Comparison of ENCODE assay signal across 18 cellular contexts in genomic region chr1:54400321-54400720, GRCh38. TPM values are rescaled to one million over a fixed set of nuclear protein-coding genes. Genes with fewer than 3 reads are reported as not detected.
A peak's percentile ranks its signal among the peaks of the same experiment; 100 is the strongest.
DNase-seq lines count a peak whose midpoint lies in the region; ATAC-seq and TF ChIP-seq lines count a peak whose summit lies in the region.
"Had no signal": no experiment of that assay in that cellular context is flagged by ENCODE, and none has a peak within 500 bp of the region (broad histone marks: within the 10 kb centered on the region; RNA-seq: fewer than 3 reads in every experiment).

No MANE protein-coding gene starts in this region.

- H3K9me2 ChIP-seq in Loucy (replicated peaks; ENCODE audit: low read depth, low read length) = no peaks in the 10 kb centered on the region

- no peak for TF ChIP-seq CTCF in CD4-positive, alpha-beta T cell (IDR thresholded peaks at IDR 0.05)
- TF ChIP-seq CTCF in DND-41 (IDR thresholded peaks at IDR 0.05; ENCODE audit: borderline replicate concordance, extremely low read depth, low read length, poor library complexity, severe bottlenecking) = no peak
- TF ChIP-seq CTCF in Loucy (conservative IDR thresholded peaks at IDR 0.05; ENCODE audit: low read length) = no peak
- no peak for TF ChIP-seq CTCF in RWPE1 (conservative IDR thresholded peaks at IDR 0.05; ENCODE audit: low read depth)

- H3K4me3 ChIP-seq in DND-41 (ENCODE audit: low read depth in 1 of 2, low read length in 2 of 2) = no peak overlapping the region
- peak overlapping the region; percentile 13 for H3K4me3 ChIP-seq in Loucy (ENCODE audit: low read length, poor library complexity, severe bottlenecking)
- H3K4me3 ChIP-seq: heart right ventricle, suprapubic skin had no signal

- no peak overlapping the region for H2AFZ ChIP-seq in DND-41 (ENCODE audit: low read depth, low read length)
- no peak overlapping the region for H2AFZ ChIP-seq in Loucy (ENCODE audit: low read length)

- peak overlapping the region; percentile 59 for H3K27ac Mint-ChIP-seq in CD4-positive, alpha-beta T cell
- peak overlapping the region; percentile 23 to 29 for H3K27ac Mint-ChIP-seq in effector memory CD8-positive, alpha-beta T cell
- peak overlapping the region in 5 of 10 donors; percentile 1 to 37 (median 20) for H3K27ac Mint-ChIP-seq in naive thymus-derived CD8-positive, alpha-beta T cell
- H3K27ac Mint-ChIP-seq: memory B cell had no signal

- H4K20me1 ChIP-seq in DND-41 (ENCODE audit: insufficient read depth, low read length) (peaks cover 81% of the 10 kb centered on the region), Loucy (ENCODE audit: insufficient read depth, low read length, poor library complexity, severe bottlenecking) (peaks cover 63% of the 10 kb centered on the region)

- intact Hi-C loops in CD4-positive, alpha-beta T cell (cut with DNase I, micrococcal nuclease) = loop anchor here (5.0 to 10.0 kb wide), 3 partner anchors 118 to 453 kb away; partner anchors contain the start of genes IFT25 (in 1 of the 2), LRRC42 (in 1 of the 2), TCEANC2 (in 1 of the 2) and TMEM59 (in 1 of the 2)

- no peaks in the 10 kb centered on the region for H3F3A ChIP-seq in Loucy (ENCODE audit: low read depth)

- H3K4me3 Mint-ChIP-seq in CD4-positive, alpha-beta T cell = no peak overlapping the region
- peak overlapping the region; percentile 40 to 43 for H3K4me3 Mint-ChIP-seq in effector memory CD8-positive, alpha-beta T cell
- peak overlapping the region in 4 of 10 donors; percentile 16 to 71 (median 25) for H3K4me3 Mint-ChIP-seq in naive thymus-derived CD8-positive, alpha-beta T cell
- H3K4me3 Mint-ChIP-seq: memory B cell had no signal

- H3K27ac ChIP-seq in CD4-positive, alpha-beta T cell (ENCODE audit: low read depth, low read length) = no peak overlapping the region
- H3K27ac ChIP-seq in DND-41 (ENCODE audit: low read length) (no peak overlapping the region), RWPE1 (no peak overlapping the region)
- H3K27ac ChIP-seq: suprapubic skin had no signal

- H3K9me3 Mint-ChIP-seq in CD4-positive, alpha-beta T cell = no peaks in the 10 kb centered on the region
- H3K9me3 Mint-ChIP-seq in effector memory CD8-positive, alpha-beta T cell = no peaks in the 10 kb centered on the region
- H3K9me3 Mint-ChIP-seq in naive thymus-derived CD8-positive, alpha-beta T cell = no peaks in the 10 kb centered on the region
- H3K9me3 Mint-ChIP-seq: memory B cell, neural crest cell had no signal

- DNase-seq in CD4-positive, alpha-beta T cell = no peak
- DNase-seq in DND-41 (no peak), RWPE1 (ENCODE audit: low spot score) (no peak), C1 segment of cervical spinal cord (lab: John Stamatoyannopoulos, UW) (no peak)
- no peak for DNase-seq in effector memory CD8-positive, alpha-beta T cell
- no peak for DNase-seq in naive thymus-derived CD8-positive, alpha-beta T cell
- DNase-seq: BE2C, dermis blood vessel endothelial cell, H7, heart right ventricle, islet precursor cell, NCI-H2029, NCI-H748 treated with DMSO at 0.1 percent for 48 hours had no signal

- POLR2A ChIA-PET in CD4-positive, alpha-beta T cell (lab: Charles Lee) = no interaction called here
- POLR2A ChIA-PET in RWPE1 (lab: Yijun Ruan, JAX; ENCODE audit: low non-redundant PET) = no interaction called here
- POLR2A ChIA-PET in naive thymus-derived CD8-positive, alpha-beta T cell (lab: Charles Lee) = no interaction called here

- no peaks in the 10 kb centered on the region for H3K27me3 ChIP-seq in CD4-positive, alpha-beta T cell (ENCODE audit: control insufficient read depth, insufficient read depth, low read length)
- no peaks in the 10 kb centered on the region for H3K27me3 ChIP-seq in DND-41 (ENCODE audit: insufficient read depth, low read length, poor library complexity)
- H3K27me3 ChIP-seq in Loucy (ENCODE audit: insufficient read depth, low read length, poor library complexity, severe bottlenecking) = no peaks in the 10 kb centered on the region
- H3K27me3 ChIP-seq: BE2C, heart right ventricle, suprapubic skin had no signal

- peaks cover 93% of the 10 kb centered on the region for H3K36me3 Mint-ChIP-seq in CD4-positive, alpha-beta T cell (ENCODE audit: low read depth)
- peaks cover 65% of the 10 kb centered on the region for H3K36me3 Mint-ChIP-seq in effector memory CD8-positive, alpha-beta T cell (ENCODE audit: insufficient read depth)
- peaks cover 7 to 79% (median 27%) of the 10 kb centered on the region in 3 donors for H3K36me3 Mint-ChIP-seq in naive thymus-derived CD8-positive, alpha-beta T cell

- H3K27me3 Mint-ChIP-seq in CD4-positive, alpha-beta T cell = no peaks in the 10 kb centered on the region
- no peaks in the 10 kb centered on the region for H3K27me3 Mint-ChIP-seq in effector memory CD8-positive, alpha-beta T cell
- no peaks in the 10 kb centered on the region for H3K27me3 Mint-ChIP-seq in naive thymus-derived CD8-positive, alpha-beta T cell
- H3K27me3 Mint-ChIP-seq: memory B cell had no signal

- H3K9ac ChIP-seq in DND-41 (ENCODE audit: low read depth, low read length) = no peak overlapping the region
- H3K9ac ChIP-seq in Loucy (ENCODE audit: low read depth, low read length, poor library complexity, severe bottlenecking) = no peak overlapping the region

- H3K4me2 ChIP-seq in DND-41 (ENCODE audit: insufficient read depth, low read length) = peak overlapping the region; percentile 68; the same call in 1 of the 2 replicates
- H3K4me2 ChIP-seq in Loucy (ENCODE audit: low read depth, low read length, poor library complexity, severe bottlenecking) = peak overlapping the region; percentile 98

- H3K4me1 ChIP-seq in DND-41 (ENCODE audit: insufficient read depth, low read length) (peaks cover 49% of the 10 kb centered on the region), Loucy (ENCODE audit: insufficient read depth, low read length, poor library complexity, severe bottlenecking) (peaks cover 45% of the 10 kb centered on the region)
- H3K4me1 ChIP-seq: BE2C had no signal

- no peak for ATAC-seq in CD4-positive, alpha-beta T cell (ENCODE audit: poor library complexity)
- no peak for ATAC-seq in DND-41 (ENCODE audit: insufficient read depth, low read depth)
- ATAC-seq in effector memory CD8-positive, alpha-beta T cell (replicated peaks) = peak; percentile 58
- ATAC-seq in naive thymus-derived CD8-positive, alpha-beta T cell = no peak
- ATAC-seq: esophagus mucosa, heart right ventricle had no signal

- H3K36me3 ChIP-seq in DND-41 (ENCODE audit: insufficient read depth, low read length) (peaks cover 82% of the 10 kb centered on the region), Loucy (ENCODE audit: insufficient read depth, low read length) (peaks cover 48% of the 10 kb centered on the region; the same call in 1 of the 2 replicates)

- H3K79me2 ChIP-seq in DND-41 (ENCODE audit: insufficient read depth, low read length) = peaks cover 98% of the 10 kb centered on the region
- peaks cover 98% of the 10 kb centered on the region for H3K79me2 ChIP-seq in Loucy (ENCODE audit: insufficient read depth, low read length)

- peaks cover 86% of the 10 kb centered on the region for H3K4me1 Mint-ChIP-seq in CD4-positive, alpha-beta T cell (ENCODE audit: low read depth)
- peaks cover 68 to 78% of the 10 kb centered on the region in 2 donors for H3K4me1 Mint-ChIP-seq in effector memory CD8-positive, alpha-beta T cell (ENCODE audit: low read depth in 2 of 2)
- H3K4me1 Mint-ChIP-seq in naive thymus-derived CD8-positive, alpha-beta T cell = peaks cover 46 to 86% (median 79%) of the 10 kb centered on the region in 4 donors

- H3K9me3 ChIP-seq in CD4-positive, alpha-beta T cell (ENCODE audit: control insufficient read depth, low read length) = no peaks in the 10 kb centered on the region
- H3K9me3 ChIP-seq in DND-41 (ENCODE audit: insufficient read depth, low read length, severe bottlenecking) (no peaks in the 10 kb centered on the region), Loucy (ENCODE audit: insufficient read depth, low read depth, low read length) (no peaks in the 10 kb centered on the region)
- H3K9me3 ChIP-seq: BE2C, heart right ventricle, suprapubic skin had no signal

- CTCF ChIA-PET in CD4-positive, alpha-beta T cell (lab: Charles Lee) = interaction anchor here (1.3 kb wide), 1 partner anchor 87 kb away, joined by 3 read pairs; no protein-coding TSS in a partner anchor
- CTCF ChIA-PET in RWPE1 (lab: Yijun Ruan, JAX) = no interaction called here

RNA-seq across cellular contexts. Expression of gene SSBP3, which starts 5.9 kb away (rescaled TPM):
- 10 to 100 TPM; 50.6 to 52.4 TPM for total RNA-seq in CD4-positive, alpha-beta T cell
- 10 to 100 TPM; 88.7 to 93.8 TPM for total RNA-seq in naive thymus-derived CD8-positive, alpha-beta T cell
- 10 to 100 TPM; 16.1 to 19.8 (median 16.7) TPM for polyA plus RNA-seq in naive thymus-derived CD8-positive, alpha-beta T cell
